Comparison of ENCODE assay signal across 8 cellular contexts in genomic region chr1:160204526-160205241, GRCh38. TPM values are rescaled to one million over a fixed set of nuclear protein-coding genes. Genes with fewer than 3 reads are reported as not detected.
DNase-seq lines count a peak whose midpoint lies in the region; ATAC-seq and TF ChIP-seq lines count a peak whose summit lies in the region.

No MANE protein-coding gene starts in this region.

- peaks cover 13% of the 10 kb centered on the region for H3K36me3 Mint-ChIP-seq in activated naive CD8-positive, alpha-beta T cell treated with anti-CD3 and anti-CD28 coated beads, Interleukin-2, amount 50 U/mL, for 24 hours (ENCODE audit: low read depth)

- WGBS in transverse colon (ENCODE audit: low coverage in 1 of 2), 2 donors = 23 to 61% methylated on average over 3 to 7 of the region's 7 CpGs

- H3K4me3 Mint-ChIP-seq in activated naive CD8-positive, alpha-beta T cell treated with anti-CD3 and anti-CD28 coated beads, Interleukin-2, amount 50 U/mL, for 24 hours = peak overlapping the region; percentile 83

- H3K9me3 ChIP-seq in lower lobe of right lung (no peaks in the 10 kb centered on the region), transverse colon (no peaks in the 10 kb centered on the region)

- no peak overlapping the region for H3K27ac ChIP-seq in HL-60 (replicated peaks)
- H3K27ac ChIP-seq in lower lobe of right lung = peak overlapping the region; percentile 95
- H3K27ac ChIP-seq in transverse colon = peak overlapping the region; percentile 85 to 97 (median 90)

- TF ChIP-seq CTCF in HL-60 (IDR thresholded peaks at IDR 0.05; ENCODE audit: insufficient read depth, low read length) (no peak), lower lobe of right lung (IDR thresholded peaks at IDR 0.05) (no peak), transverse colon (IDR thresholded peaks at IDR 0.05) (no peak)

- DNase-seq in HL-60 (ENCODE audit: low read depth in 1 of 2, low spot score in 1 of 2) (peak; percentile 72 to 81), lower lobe of right lung (no peak), transverse colon (peak; percentile 47), RKO (ENCODE audit: low spot score) (no peak), NCI-H2171 (lab: John Stamatoyannopoulos, UW) (no peak)
- DNase-seq in activated naive CD8-positive, alpha-beta T cell treated with anti-CD3 and anti-CD28 coated beads, Interleukin-2, amount 50 U/mL, for 24 hours = peak; percentile 33

- H3K27me3 Mint-ChIP-seq in activated naive CD8-positive, alpha-beta T cell treated with anti-CD3 and anti-CD28 coated beads, Interleukin-2, amount 50 U/mL, for 24 hours = no peaks in the 10 kb centered on the region

- no peak for TF ChIP-seq POLR2A in transverse colon (IDR thresholded peaks at IDR 0.05)

- peaks cover 11% of the 10 kb centered on the region for H3K36me3 ChIP-seq in lower lobe of right lung
- H3K36me3 ChIP-seq in transverse colon = no peaks in the 10 kb centered on the region

- peaks cover 52% of the 10 kb centered on the region for H3K4me1 ChIP-seq in lower lobe of right lung
- peaks cover 10 to 47% (median 29%) of the 10 kb centered on the region in 4 donors for H3K4me1 ChIP-seq in transverse colon

- peak overlapping the region; percentile 78 for H3K27ac Mint-ChIP-seq in activated naive CD8-positive, alpha-beta T cell treated with anti-CD3 and anti-CD28 coated beads, Interleukin-2, amount 50 U/mL, for 24 hours

- ATAC-seq in GM19468 (IDR thresholded peaks at IDR 0.05; ENCODE audit: extremely low read depth, unreplicated experiment) (peak; percentile 30), lower lobe of right lung (peak in 1 of 2 donors; percentile 23)
- peak; percentile 41 for ATAC-seq in activated naive CD8-positive, alpha-beta T cell treated with anti-CD3 and anti-CD28 coated beads, Interleukin-2, amount 50 U/mL, for 24 hours

- H3K4me3 ChIP-seq in GM08714 (ENCODE audit: low read length) (peak overlapping the region; percentile 46; the same call in 1 of the 2 replicates), HL-60 (replicated peaks; ENCODE audit: insufficient read depth, low read length) (peak overlapping the region; percentile 40), lower lobe of right lung (peak overlapping the region; percentile 92), transverse colon (peak overlapping the region in 3 of 4 donors; percentile 50 to 94 (median 83))

- H3K9me3 Mint-ChIP-seq in activated naive CD8-positive, alpha-beta T cell treated with anti-CD3 and anti-CD28 coated beads, Interleukin-2, amount 50 U/mL, for 24 hours = no peaks in the 10 kb centered on the region

- intact Hi-C loops in lower lobe of right lung (cut with DNase I) (no loop called here), transverse colon (cut with DNase I; ENCODE audit: low total_unique reads) (no loop called here)

- H3K27me3 ChIP-seq in HL-60 (ENCODE audit: insufficient read depth, poor library complexity, severe bottlenecking) = no peaks in the 10 kb centered on the region
- no peaks in the 10 kb centered on the region for H3K27me3 ChIP-seq in lower lobe of right lung (ENCODE audit: low read depth)
- no peaks in the 10 kb centered on the region for H3K27me3 ChIP-seq in transverse colon

- in situ Hi-C loops in transverse colon (cut with MboI; ENCODE audit: low pct_ligation_motif_present in 1 of 4, low pct_unique_long_range_greater_than_20kb in 1 of 4, low sequenced_read_pairs in 3 of 4) = no loop called here

- H3K4me1 Mint-ChIP-seq in activated naive CD8-positive, alpha-beta T cell treated with anti-CD3 and anti-CD28 coated beads, Interleukin-2, amount 50 U/mL, for 24 hours = peaks cover 40% of the 10 kb centered on the region

- no peak for TF ChIP-seq EP300 in transverse colon (IDR thresholded peaks at IDR 0.05; ENCODE audit: low read depth)

RNA-seq across cellular contexts. Expression of gene PEA15, which starts 0.5 kb away (rescaled TPM):
- total RNA-seq in lower lobe of right lung (132 TPM), transverse colon (10 to 100 TPM; 25.8 to 92.5 (median 27.3) TPM)

RNA-seq across cellular contexts. Expression of gene CASQ1, which starts 14.3 kb away (rescaled TPM):
- total RNA-seq in lower lobe of right lung (0.27 TPM), transverse colon (under 1 TPM in 2 of 4 donors, not detected in 2; 0.55 to 0.95 TPM)

RNA-seq across cellular contexts. Expression of gene ATP1A4, which starts 53.3 kb away (rescaled TPM):
- total RNA-seq in lower lobe of right lung (1.1 TPM), transverse colon (under 1 TPM in 1 of 4 donors, not detected in 3; 0.20 TPM)

RNA-seq across cellular contexts. Expression of gene DCAF8, which starts 57.7 kb away (rescaled TPM):
- total RNA-seq in lower lobe of right lung (114 TPM), transverse colon (100 to 1,000 TPM; 128 to 279 (median 137) TPM)

Comparison
In these comparisons a context has a peak if more than half of its experiments do, and no peak if none do; other contexts are left out.
1. H3K4me3 ChIP-seq: peak in every context shown above with its lines; median percentile 92 in lower lobe of right lung; 83 in transverse colon; 46 in GM08714; 40 in HL-60.
2. DNase-seq: peak in HL-60 (2 of 2), activated naive CD8-positive, alpha-beta T cell treated with anti-CD3 and anti-CD28 coated beads, Interleukin-2, amount 50 U/mL, for 24 hours (single experiment) and transverse colon (single experiment); none in lower lobe of right lung (single experiment), RKO (single experiment) and NCI-H2171 (single experiment).